ENCODE assay signal across 2 cellular contexts in genomic region chr7:44062903-44063295, GRCh38.
TF ChIP-seq lines count a peak whose summit lies in the region.

No MANE protein-coding gene starts in this region.

TF ChIP-seq in K562, 482 proteins besides CTCF, POLR2A, EP300 and RAD21:
- TF ChIP-seq POLR2AphosphoS2 (IDR thresholded peaks at IDR 0.05; ENCODE audit: low read length) = peak; percentile 57; the same call in 1 of the 2 replicates
- TF ChIP-seq SREBF1 (IDR thresholded peaks at IDR 0.05; ENCODE audit: borderline replicate concordance, low read depth, low read length) = no peak
TF ChIP-seq in K562: peak in this region for 1.

TF ChIP-seq in HepG2, 621 proteins besides CTCF, POLR2A, EP300 and RAD21:
- TF ChIP-seq NR2F6 (IDR thresholded peaks at IDR 0.05) = peak; percentile 42
- peak; percentile 46; the same call in 1 of the 2 replicates for TF ChIP-seq NR2F6 (CRISPR knock-in tag; IDR thresholded peaks at IDR 0.05)
- peak; percentile 28; the same call in 1 of the 2 replicates for TF ChIP-seq HNF4A (CRISPR knock-in tag; IDR thresholded peaks at IDR 0.05)
- 0 out of 2 replicates have a peak, but pooled peaks have one; percentile 26 for TF ChIP-seq FOXA3 (CRISPR knock-in tag; IDR thresholded peaks at IDR 0.05)
- TF ChIP-seq FOXJ3 (CRISPR knock-in tag; IDR thresholded peaks at IDR 0.05; ENCODE audit: borderline replicate concordance) = no peak
